In genomic region chr10:31341552-31341951, GRCh38 we compare ENCODE assay signal across 21 cellular contexts.
"Had no signal": no experiment of that assay in that cellular context is flagged by ENCODE, and none has a peak within 500 bp of the region (broad histone marks: within the 10 kb centered on the region; RNA-seq: fewer than 3 reads in every experiment).

No MANE protein-coding gene starts in this region.

- H3K27me3 ChIP-seq: esophagus squamous epithelium, gastrocnemius medialis, ovary, right atrium auricular region, spleen, upper lobe of left lung had no signal

- H3K4me1 ChIP-seq: prostate gland had no signal

- H3K9me3 ChIP-seq: esophagus squamous epithelium, gastrocnemius medialis, left ventricle myocardium inferior, ovary, prostate gland, right atrium auricular region, spleen, upper lobe of left lung had no signal

- ATAC-seq: activated CD4-positive, alpha-beta T cell treated with anti-CD3 and anti-CD28 coated beads for 36 hours; gastrocnemius medialis; natural killer cell had no signal

- H3K36me3 ChIP-seq: esophagus squamous epithelium, gastrocnemius medialis, left ventricle myocardium inferior, ovary, prostate gland, right atrium auricular region, upper lobe of left lung had no signal

- DNase-seq: activated B cell treated with CpG ODN at 0.5 μM for 24 hours; activated CD4-positive, alpha-beta T cell treated with anti-CD3 and anti-CD28 coated beads for 36 hours; activated CD4-positive, alpha-beta T cell treated with anti-CD3 and anti-CD28 coated beads, Interleukin-2, amount 50 U/mL, for 4 hours; activated naive CD4-positive, alpha-beta T cell treated with anti-CD3 and anti-CD28 coated beads for 36 hours; activated T-cell treated with anti-CD3 and anti-CD28 coated beads, Interleukin-2, amount 50 U/mL, for 48 hours; cerebellar nuclear complex; endodermal cell; esophagus squamous epithelium; gastrocnemius medialis; hippocampal formation; left ventricle myocardium inferior; natural killer cell; ovary; spleen; stimulated activated CD4-positive, alpha-beta T cell treated with anti-CD3 and anti-CD28 coated beads, Interleukin-4, amount 100 ng/mL, for 1 hour; stimulated activated naive CD8-positive, alpha-beta T cell treated with anti-CD3 and anti-CD28 coated beads, Interleukin-15, Interleukin-2, amounts not matched to agents 100 U/mL and 50 U/mL, for 24 hours; T-helper 9 cell; upper lobe of left lung had no signal

- H3K4me3 ChIP-seq: coronary artery, esophagus squamous epithelium, gastrocnemius medialis, left ventricle myocardium inferior, ovary, prostate gland, right atrium auricular region, spleen, upper lobe of left lung had no signal

- H3K27ac ChIP-seq: coronary artery, esophagus squamous epithelium, left ventricle myocardium inferior, ovary, prostate gland, right atrium auricular region, spleen, upper lobe of left lung had no signal
